Comparison of ENCODE assay signal across 22 cellular contexts in the genomic region with DNA sequence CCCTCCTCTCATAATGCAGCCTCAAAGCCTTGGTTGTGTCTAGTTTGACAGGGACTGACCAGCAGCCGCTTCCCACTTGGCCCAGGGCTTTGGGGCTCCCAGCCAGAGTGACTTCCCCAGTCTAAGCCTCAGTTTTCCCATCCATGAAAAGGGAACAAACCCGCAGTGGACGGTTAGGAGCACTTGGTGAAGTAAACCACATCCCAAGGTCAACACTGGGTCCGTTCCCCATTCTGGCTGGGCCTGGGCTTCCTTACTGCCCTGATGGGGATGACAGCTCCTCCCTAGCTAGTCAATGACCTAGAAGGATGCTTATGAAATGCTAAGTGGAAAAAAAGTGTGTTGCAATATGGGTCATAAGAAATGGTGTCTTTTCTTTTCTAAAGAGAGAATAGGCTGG. TPM values are rescaled to one million over a fixed set of nuclear protein-coding genes. Genes with fewer than 3 reads are reported as not detected.
A peak's percentile ranks its signal among the peaks of the same experiment; 100 is the strongest.
DNase-seq lines count a peak whose midpoint lies in the region; ATAC-seq and TF ChIP-seq lines count a peak whose summit lies in the region.
"Had no signal": no experiment of that assay in that cellular context is flagged by ENCODE, and none has a peak within 500 bp of the region (broad histone marks: within the 10 kb centered on the region; RNA-seq: fewer than 3 reads in every experiment).

No MANE protein-coding gene starts in this region.

- H3K4me2 ChIP-seq in neuronal stem cell (ENCODE audit: insufficient read depth, low read length, poor library complexity, severe bottlenecking): no peak overlapping the region
- H3K4me2 ChIP-seq: PC-9 had no signal

- H3K27me3 Mint-ChIP-seq in activated naive CD4-positive, alpha-beta T cell treated with anti-CD3 and anti-CD28 coated beads, Interleukin-2, amount 50 U/mL, for 24 hours: no peaks in the 10 kb centered on the region
- H3K27me3 Mint-ChIP-seq: memory B cell, naive B cell had no signal

- H3K18ac ChIP-seq in neuronal stem cell (ENCODE audit: low read length): no peak overlapping the region

- H3K9me3 ChIP-seq in adipocyte (ENCODE audit: control insufficient read depth, low read length): no peaks in the 10 kb centered on the region
- H3K9me3 ChIP-seq in neuronal stem cell (replicated peaks in 1 of 2; ENCODE audit: control insufficient read depth in 2 of 2, insufficient read depth in 1 of 2, low read depth in 1 of 2, low read length in 2 of 2): no peaks in the 10 kb centered on the region

- H3K79me1 ChIP-seq in neuronal stem cell (ENCODE audit: low read depth, low read length): no peaks in the 10 kb centered on the region

- no peaks in the 10 kb centered on the region for H3K9me3 Mint-ChIP-seq in activated naive CD4-positive, alpha-beta T cell treated with anti-CD3 and anti-CD28 coated beads, Interleukin-2, amount 50 U/mL, for 24 hours
- H3K9me3 Mint-ChIP-seq: memory B cell, naive B cell had no signal

- WGBS in neuronal stem cell (ENCODE audit: extremely low coverage in 2 of 2, insufficient read length in 2 of 2, insufficient replicate concordance in 1 of 2), 2 donors: no CpG with 5 or more reads among the region's 4 CpGs

- no peak overlapping the region for H3K14ac ChIP-seq in neuronal stem cell (ENCODE audit: low read length)

- H2BK12ac ChIP-seq in neuronal stem cell (ENCODE audit: low read length): no peak overlapping the region

- no peak overlapping the region for H2BK5ac ChIP-seq in neuronal stem cell (ENCODE audit: low read length)

- H3K9ac ChIP-seq in adipocyte (ENCODE audit: low read length): no peak overlapping the region
- H3K9ac ChIP-seq in neuronal stem cell (ENCODE audit: low read depth, low read length, poor library complexity): peak overlapping the region; percentile 7

- no peak for ATAC-seq in HG02642 (IDR thresholded peaks at IDR 0.05; ENCODE audit: poor library complexity, unreplicated experiment)

- H2AK5ac ChIP-seq in neuronal stem cell (ENCODE audit: low read depth, low read length): no peak overlapping the region

- no peak overlapping the region for H3K27ac ChIP-seq in neuronal stem cell (replicated peaks; ENCODE audit: low read length)
- H3K27ac ChIP-seq: PC-9, SK-N-MC had no signal

- H3K36me3 ChIP-seq in adipocyte (ENCODE audit: control insufficient read depth, insufficient read depth, low read length, severe bottlenecking) (no peaks in the 10 kb centered on the region), neuronal stem cell (replicated peaks in 1 of 2; ENCODE audit: control insufficient read depth in 2 of 2, insufficient read depth in 2 of 2, low read length in 2 of 2) (no peaks in the 10 kb centered on the region)

- H2BK15ac ChIP-seq in neuronal stem cell (ENCODE audit: low read length): no peak overlapping the region

- peak overlapping the region; percentile 72 for H3K27ac Mint-ChIP-seq in activated naive CD4-positive, alpha-beta T cell treated with anti-CD3 and anti-CD28 coated beads, Interleukin-2, amount 50 U/mL, for 24 hours
- H3K27ac Mint-ChIP-seq: memory B cell had no signal

- H3K4me3 ChIP-seq in NB4 (ENCODE audit: low read depth, low read length): no peak overlapping the region
- H3K4me3 ChIP-seq in adipocyte (ENCODE audit: low read length): no peak overlapping the region
- no peak overlapping the region for H3K4me3 ChIP-seq in neuronal stem cell (ENCODE audit: low read length in 2 of 2)
- H3K4me3 ChIP-seq: PC-9, SK-N-MC had no signal

- H4K8ac ChIP-seq in neuronal stem cell (ENCODE audit: low read depth, low read length): no peak overlapping the region

- peaks cover 37% of the 10 kb centered on the region for H3K4me1 Mint-ChIP-seq in activated naive CD4-positive, alpha-beta T cell treated with anti-CD3 and anti-CD28 coated beads, Interleukin-2, amount 50 U/mL, for 24 hours

- no peak overlapping the region for H3K4ac ChIP-seq in neuronal stem cell (ENCODE audit: low read length)

- H4K91ac ChIP-seq in neuronal stem cell (ENCODE audit: low read depth, low read length, poor library complexity): no peak overlapping the region

- no peaks in the 10 kb centered on the region for H3K36me3 Mint-ChIP-seq in activated naive CD4-positive, alpha-beta T cell treated with anti-CD3 and anti-CD28 coated beads, Interleukin-2, amount 50 U/mL, for 24 hours
- H3K36me3 Mint-ChIP-seq: memory B cell, naive B cell had no signal

- no peak for DNase-seq in activated naive CD4-positive, alpha-beta T cell (lab: John Stamatoyannopoulos, UW)
- DNase-seq in NB4 (ENCODE audit: low read depth) (peak; percentile 82), adipocyte (ENCODE audit: low read depth) (peak; percentile 39), neuronal stem cell (ENCODE audit: low spot score) (no peak), NCI-H446 treated with DMSO at 0.1 percent for 48 hours (lab: John Stamatoyannopoulos, UW) (no peak), NCI-H69 (lab: John Stamatoyannopoulos, UW) (no peak)
- DNase-seq: activated effector memory CD4-positive, alpha-beta T cell treated with anti-CD3 and anti-CD28 coated beads, Interleukin-2, amount 50 U/mL, for 16 hours; COR-L47; EL; GOT3; hippocampal formation; islet precursor cell; KBM-7; naive B cell; NCI-H1417; NCI-H526 treated with DMSO at 0.1 percent for 48 hours; PC-9; stimulated activated CD4-positive, alpha-beta T cell treated with anti-CD3 and anti-CD28 coated beads, Interleukin-2, amount 100 ng/mL, for 48 hours had no signal

- no peak for TF ChIP-seq POLR2A in NB4 (IDR thresholded peaks at IDR 0.05; ENCODE audit: extremely low read depth, insufficient read length)

- no peak for TF ChIP-seq CTCF in NB4 (IDR thresholded peaks at IDR 0.05; ENCODE audit: low read depth, low read length)

- no peaks in the 10 kb centered on the region for H3K4me1 ChIP-seq in adipocyte (ENCODE audit: control insufficient read depth, insufficient read depth, low read length)
- H3K4me1 ChIP-seq in neuronal stem cell (ENCODE audit: control insufficient read depth in 2 of 2, insufficient read depth in 1 of 2, low read depth in 1 of 2, low read length in 2 of 2): peaks cover 0 to 2% of the 10 kb centered on the region in 2 donors

- H2BK120ac ChIP-seq in neuronal stem cell (ENCODE audit: low read depth, low read length): no peak overlapping the region

- H3K27me3 ChIP-seq in adipocyte (replicated peaks; ENCODE audit: control insufficient read depth, insufficient read depth, low read length) (peaks cover under 1% of the 10 kb centered on the region), neuronal stem cell (ENCODE audit: control insufficient read depth in 3 of 3, insufficient read depth in 3 of 3, low read depth in 1 of 3, low read length in 3 of 3) (no peaks in the 10 kb centered on the region)

- H2AFZ ChIP-seq in neuronal stem cell (ENCODE audit: low read length): no peak overlapping the region
- H2AFZ ChIP-seq: PC-9 had no signal

- H3K4me3 Mint-ChIP-seq in activated naive CD4-positive, alpha-beta T cell treated with anti-CD3 and anti-CD28 coated beads, Interleukin-2, amount 50 U/mL, for 24 hours: no peak overlapping the region
- H3K4me3 Mint-ChIP-seq: memory B cell, naive B cell had no signal

- H3K23ac ChIP-seq in neuronal stem cell (ENCODE audit: low read depth, low read length, poor library complexity): peak overlapping the region; percentile 26

RNA-seq across cellular contexts. Expression of a gene that starts 19.1 kb away (rescaled TPM):
- 3.4 TPM for polyA plus RNA-seq in neuronal stem cell (2013, experiment 1 of 2)
- 3.6 TPM for polyA plus RNA-seq in neuronal stem cell (2013, experiment 2 of 2)

RNA-seq across cellular contexts. Expression of a gene that starts 32.3 kb away (rescaled TPM):
- polyA plus RNA-seq in neuronal stem cell (2013, experiment 1 of 2): not detected
- polyA plus RNA-seq in neuronal stem cell (2013, experiment 2 of 2): not detected

RNA-seq across cellular contexts. Expression of a gene that starts 36.6 kb away (rescaled TPM):
- not detected for polyA plus RNA-seq in neuronal stem cell (2013, experiment 1 of 2)
- polyA plus RNA-seq in neuronal stem cell (2013, experiment 2 of 2): not detected

RNA-seq across cellular contexts. Expression of a gene that starts 39.4 kb away (rescaled TPM):
- not detected for polyA plus RNA-seq in neuronal stem cell (2013, experiment 1 of 2)
- polyA plus RNA-seq in neuronal stem cell (2013, experiment 2 of 2): not detected

RNA-seq across cellular contexts. Expression of a gene that starts 44.3 kb away (rescaled TPM):
- not detected for polyA plus RNA-seq in neuronal stem cell (2013, experiment 1 of 2)
- not detected for polyA plus RNA-seq in neuronal stem cell (2013, experiment 2 of 2)

Comparison
In these comparisons a context has a peak if more than half of its experiments do, and no peak if none do; other contexts are left out.
1. DNase-seq: peak in NB4 (single experiment) and adipocyte (single experiment); none in activated naive CD4-positive, alpha-beta T cell (0 of 4), neuronal stem cell (single experiment), NCI-H446 treated with DMSO at 0.1 percent for 48 hours (single experiment) and NCI-H69 (single experiment).